Comparison of ENCODE assay signal across 19 cellular contexts in genomic region chr5:58042933-58043606, GRCh38.
DNase-seq lines count a peak whose midpoint lies in the region; TF ChIP-seq lines count a peak whose summit lies in the region.
"Had no signal": no experiment of that assay in that cellular context is flagged by ENCODE, and none has a peak within 500 bp of the region (broad histone marks: within the 10 kb centered on the region; RNA-seq: fewer than 3 reads in every experiment).

No MANE protein-coding gene starts in this region.

- H3K4me2 ChIP-seq in smooth muscle cell = peak overlapping the region; percentile 21

- no peak for TF ChIP-seq CTCF in smooth muscle cell (IDR thresholded peaks at IDR 0.05; ENCODE audit: borderline replicate concordance, insufficient read depth, poor library complexity, severe bottlenecking)

- 53% methylated on average over 3 of the region's 3 CpGs for WGBS in smooth muscle cell (ENCODE audit: low lambda C conversion rate)

- no peaks in the 10 kb centered on the region for H3K36me3 ChIP-seq in smooth muscle cell (ENCODE audit: low read depth)

- no peaks in the 10 kb centered on the region for H3K27me3 ChIP-seq in smooth muscle cell (ENCODE audit: low read depth)

- no peaks in the 10 kb centered on the region for H3F3A ChIP-seq in smooth muscle cell (ENCODE audit: low read depth)

- no peaks in the 10 kb centered on the region for H3K4me1 ChIP-seq in smooth muscle cell (ENCODE audit: low read depth)
- H3K4me1 ChIP-seq: parathyroid adenoma had no signal

- no peaks in the 10 kb centered on the region for H3K79me2 ChIP-seq in smooth muscle cell (ENCODE audit: low read depth)
- H3K79me2 ChIP-seq: parathyroid adenoma had no signal

- DNase-seq in Jurkat, Clone E6-1 (ENCODE audit: low read depth, low spot score) = peak; percentile 52
- DNase-seq in amniotic epithelial cell (ENCODE audit: low read depth) (peak; percentile 75), iPS-NIHi7 (ENCODE audit: extremely low spot score) (peak; percentile 25), smooth muscle cell (lab: John Stamatoyannopoulos, UW; ENCODE audit: unreplicated experiment) (no peak), DMS79 treated with DMSO at 0.1 percent for 48 hours (lab: John Stamatoyannopoulos, UW) (no peak), GOT3 (lab: John Stamatoyannopoulos, UW) (no peak), retina (no peak)
- DNase-seq: activated CD8-positive, alpha-beta T cell treated with anti-CD3 and anti-CD28 coated beads for 36 hours; activated naive CD4-positive, alpha-beta T cell treated with anti-CD3 and anti-CD28 coated beads, Interleukin-2, amount 50 U/mL, for 16 hours; activated T-cell treated with anti-CD3 and anti-CD28 coated beads, Interleukin-2, amount 50 U/mL, for 24 hours; AML-193; GF-D8; MM.1S; naive thymus-derived CD4-positive, alpha-beta T cell; NCI-H1694; stimulated activated CD4-positive, alpha-beta T cell treated with anti-CD3 and anti-CD28 coated beads, Interleukin-4, amount 100 ng/mL, for 1 hour; SW 1271 had no signal

- H3K9ac ChIP-seq in smooth muscle cell (ENCODE audit: low read depth) = no peak overlapping the region
- H3K9ac ChIP-seq: parathyroid adenoma had no signal

- H3K4me3 ChIP-seq in Jurkat, Clone E6-1 (ENCODE audit: low read length) = no peak overlapping the region
- no peak overlapping the region for H3K4me3 ChIP-seq in smooth muscle cell
- H3K4me3 ChIP-seq: coronary artery had no signal

- peak overlapping the region; percentile 2 for H3K27ac ChIP-seq in smooth muscle cell (ENCODE audit: low read depth)
- H3K27ac ChIP-seq: coronary artery, parathyroid adenoma had no signal

- H2AFZ ChIP-seq in smooth muscle cell (ENCODE audit: low read depth) = no peak overlapping the region
- H2AFZ ChIP-seq: parathyroid adenoma had no signal

- no peaks in the 10 kb centered on the region for H3K9me3 ChIP-seq in smooth muscle cell (replicated peaks; ENCODE audit: low read depth)

- H4K20me1 ChIP-seq in smooth muscle cell (ENCODE audit: low read depth) = no peaks in the 10 kb centered on the region

Comparison
In these comparisons a context has a peak if more than half of its experiments do, and no peak if none do; other contexts are left out.
1. DNase-seq: peak in Jurkat, Clone E6-1 (single experiment), amniotic epithelial cell (single experiment) and iPS-NIHi7 (single experiment); none in smooth muscle cell (single experiment), DMS79 treated with DMSO at 0.1 percent for 48 hours (single experiment), GOT3 (single experiment) and retina (single experiment).